Comparison of ENCODE assay signal across 20 cellular contexts in the genomic region with DNA sequence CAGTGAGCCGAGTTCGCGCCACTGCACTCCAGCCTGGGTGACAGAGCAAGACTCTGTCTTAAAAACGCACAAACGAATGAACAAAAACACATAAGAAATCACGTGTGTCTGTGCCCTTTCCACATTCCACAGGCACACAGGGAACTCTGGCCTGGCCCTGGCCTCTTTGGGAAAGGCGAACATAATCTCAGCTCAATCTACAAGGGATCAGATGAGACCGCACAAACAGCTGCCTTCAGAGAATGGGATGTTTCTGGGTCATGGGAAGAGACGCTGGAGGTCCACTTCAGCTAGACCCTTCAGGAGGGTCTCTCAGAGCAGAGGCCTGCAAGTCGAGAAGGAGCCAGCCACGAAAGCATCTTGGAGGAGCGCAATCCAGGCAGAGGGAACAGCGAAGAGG. TPM values are rescaled to one million over a fixed set of nuclear protein-coding genes. Genes with fewer than 3 reads are reported as not detected.
A peak's percentile ranks its signal among the peaks of the same experiment; 100 is the strongest.
DNase-seq lines count a peak whose midpoint lies in the region; ATAC-seq and TF ChIP-seq lines count a peak whose summit lies in the region.
"Had no signal": no experiment of that assay in that cellular context is flagged by ENCODE, and none has a peak within 500 bp of the region (broad histone marks: within the 10 kb centered on the region; RNA-seq: fewer than 3 reads in every experiment).

No MANE protein-coding gene starts in this region.

- H3K36me3 Mint-ChIP-seq in H9 (ENCODE audit: insufficient read depth in 1 of 3, low read depth in 3 of 3) = no peaks in the 10 kb centered on the region; a peak in 1 of 7 replicates
- no peaks in the 10 kb centered on the region for H3K36me3 Mint-ChIP-seq in activated CD8-positive, alpha-beta T cell treated with anti-CD3 and anti-CD28 coated beads for 36 hours (ENCODE audit: low read depth)

- H2AK5ac ChIP-seq in H9 (ENCODE audit: insufficient read length, low read length) = no peak overlapping the region

- POLR2A ChIA-PET in activated CD8-positive, alpha-beta T cell treated with anti-CD3 and anti-CD28 coated beads for 36 hours (lab: Charles Lee) = no interaction called here

- H3K23me2 ChIP-seq in H9 (ENCODE audit: insufficient read length, low read depth, low read length, poor library complexity, severe bottlenecking) = no peaks in the 10 kb centered on the region

- no peak overlapping the region for H3K18ac ChIP-seq in H9 (ENCODE audit: insufficient read length, low read depth, low read length)

- H2AFZ ChIP-seq in H9 (ENCODE audit: low read length) (no peak overlapping the region), parathyroid adenoma (peak overlapping the region; percentile 63)

- peaks cover 3% of the 10 kb centered on the region for H3K27me3 Mint-ChIP-seq in H9 (ENCODE audit: low read depth)
- H3K27me3 Mint-ChIP-seq in activated CD8-positive, alpha-beta T cell treated with anti-CD3 and anti-CD28 coated beads for 36 hours = no peaks in the 10 kb centered on the region
- H3K27me3 Mint-ChIP-seq: stimulated activated naive CD8-positive, alpha-beta T cell treated with anti-CD3 and anti-CD28 coated beads, Interleukin-15, Interleukin-2, amounts not matched to agents 100 ng/mL and 50 ng/mL, for 24 hours had no signal

- H2BK20ac ChIP-seq in H9 (ENCODE audit: low read depth, low read length, poor library complexity, severe bottlenecking) = no peak overlapping the region

- DNase-seq in H9 (no peak), RWPE2 (ENCODE audit: low spot score) (no peak), fibroblast of villous mesenchyme (ENCODE audit: low read depth) (peak; percentile 68), NCI-H146 treated with DMSO at 0.1 percent for 48 hours (lab: John Stamatoyannopoulos, UW; ENCODE audit: unreplicated experiment) (no peak), NCI-H526 (lab: John Stamatoyannopoulos, UW) (no peak)
- no peak for DNase-seq in activated CD8-positive, alpha-beta T cell treated with anti-CD3 and anti-CD28 coated beads for 36 hours
- DNase-seq: activated CD8-positive, alpha-beta memory T cell treated with anti-CD3 and anti-CD28 coated beads, Interleukin-2, amount 50 U/mL, for 4 hours; activated naive CD4-positive, alpha-beta T cell treated with anti-CD3 and anti-CD28 coated beads, Interleukin-2, amount 50 U/mL, for 16 hours; glutamatergic neuron; HCEC 1CT; kidney; lower lobe of right lung; NCI-H2107; NCI-H446; NK-92 treated with Interleukin-12 subunit alpha and Interleukin-12 subunit beta, amount 100 ng/mL, for 24 hours; T-helper 9 cell had no signal

- H3K36me3 ChIP-seq in RWPE2 (ENCODE audit: low read depth) = no peaks in the 10 kb centered on the region
- no peaks in the 10 kb centered on the region for H3K36me3 ChIP-seq in parathyroid adenoma (ENCODE audit: control insufficient read depth, insufficient read depth, low read length)
- H3K36me3 ChIP-seq: cardiac muscle cell, lower lobe of right lung had no signal

- H2BK120ac ChIP-seq in H9 (ENCODE audit: low read depth, low read length, poor library complexity, severe bottlenecking) = no peak overlapping the region

- WGBS in H9 (ENCODE audit: extremely low coverage, insufficient read length, low lambda C conversion rate) = no CpG with 5 or more reads among the region's 13 CpGs

- H3K4me1 Mint-ChIP-seq in H9 = peaks cover 12 to 19% of the 10 kb centered on the region in 2 experiments
- peaks cover 1% of the 10 kb centered on the region for H3K4me1 Mint-ChIP-seq in activated CD8-positive, alpha-beta T cell treated with anti-CD3 and anti-CD28 coated beads for 36 hours (ENCODE audit: low read depth)

- TF ChIP-seq CTCF in H9 (conservative IDR thresholded peaks at IDR 0.05) (no peak), RWPE2 (IDR thresholded peaks at IDR 0.05; ENCODE audit: poor library complexity, severe bottlenecking) (no peak), fibroblast of villous mesenchyme (IDR thresholded peaks at IDR 0.05; ENCODE audit: insufficient read depth, low read depth, low read length) (no peak), parathyroid adenoma (IDR thresholded peaks at IDR 0.05) (no peak)
- no peak for TF ChIP-seq CTCF in activated CD8-positive, alpha-beta T cell treated with anti-CD3 and anti-CD28 coated beads for 36 hours (IDR thresholded peaks at IDR 0.05)

- H3K9me3 ChIP-seq in H9 (ENCODE audit: control insufficient read depth, low read depth, low read length) (no peaks in the 10 kb centered on the region), RWPE2 (ENCODE audit: severe bottlenecking) (no peaks in the 10 kb centered on the region), parathyroid adenoma (ENCODE audit: control insufficient read depth, low read length) (no peaks in the 10 kb centered on the region)
- H3K9me3 ChIP-seq: lower lobe of right lung had no signal

- H4K20me1 ChIP-seq in H9 (ENCODE audit: control insufficient read depth, insufficient read depth, insufficient read length) = no peaks in the 10 kb centered on the region

- H3K4me1 ChIP-seq in H9 (ENCODE audit: insufficient read depth, low read length) = no peaks in the 10 kb centered on the region; the same call in 1 of the 2 replicates
- H3K4me1 ChIP-seq in RWPE2 (ENCODE audit: insufficient read depth, poor library complexity, severe bottlenecking) = peaks cover 15% of the 10 kb centered on the region
- peaks cover 28% of the 10 kb centered on the region for H3K4me1 ChIP-seq in parathyroid adenoma

- no peak overlapping the region for H4K8ac ChIP-seq in H9 (replicated peaks; ENCODE audit: insufficient read length, low read depth, low read length)

- H3K4me3 Mint-ChIP-seq in H9 = no peak overlapping the region
- no peak overlapping the region for H3K4me3 Mint-ChIP-seq in activated CD8-positive, alpha-beta T cell treated with anti-CD3 and anti-CD28 coated beads for 36 hours
- H3K4me3 Mint-ChIP-seq: stimulated activated naive CD8-positive, alpha-beta T cell treated with anti-CD3 and anti-CD28 coated beads, Interleukin-15, Interleukin-2, amounts not matched to agents 100 ng/mL and 50 ng/mL, for 24 hours had no signal

- no peak overlapping the region for H2BK15ac ChIP-seq in H9 (ENCODE audit: low read depth, low read length)

- H3K4ac ChIP-seq in H9 (ENCODE audit: low read depth, low read length) = no peak overlapping the region

- H3K27ac Mint-ChIP-seq in H9 = peak overlapping the region in 2 of 3 experiments; percentile 44 to 53; a peak in 3 of 7 replicates
- H3K27ac Mint-ChIP-seq in activated CD8-positive, alpha-beta T cell treated with anti-CD3 and anti-CD28 coated beads for 36 hours = no peak overlapping the region
- H3K27ac Mint-ChIP-seq: stimulated activated naive CD8-positive, alpha-beta T cell treated with anti-CD3 and anti-CD28 coated beads, Interleukin-15, Interleukin-2, amounts not matched to agents 100 ng/mL and 50 ng/mL, for 24 hours had no signal

- H3K27me3 ChIP-seq in H9 (ENCODE audit: insufficient read depth, low read length) (no peaks in the 10 kb centered on the region), RWPE2 (ENCODE audit: insufficient read depth, poor library complexity, severe bottlenecking) (no peaks in the 10 kb centered on the region), parathyroid adenoma (ENCODE audit: control insufficient read depth, insufficient read depth, low read length) (no peaks in the 10 kb centered on the region)
- H3K27me3 ChIP-seq: cardiac muscle cell had no signal

- no peak overlapping the region for H3T11ph ChIP-seq in H9 (ENCODE audit: low read length)

- ATAC-seq in RWPE2 (ENCODE audit: low read depth) = no peak
- ATAC-seq in activated CD8-positive, alpha-beta T cell treated with anti-CD3 and anti-CD28 coated beads for 36 hours = no peak
- ATAC-seq in GM18502 (IDR thresholded peaks at IDR 0.05; ENCODE audit: poor library complexity, unreplicated experiment) = no peak

- H3K56ac ChIP-seq in H9 (ENCODE audit: insufficient read length, low read depth, low read length) = no peak overlapping the region

- H3K79me1 ChIP-seq in H9 (ENCODE audit: insufficient read depth, low read depth, low read length, poor library complexity, severe bottlenecking) = no peaks in the 10 kb centered on the region

- intact Hi-C loops in activated CD8-positive, alpha-beta T cell treated with anti-CD3 and anti-CD28 coated beads for 36 hours (cut with micrococcal nuclease) = no loop called here

- H3K4me3 ChIP-seq in RWPE2 (ENCODE audit: severe bottlenecking) (no peak overlapping the region), fibroblast of villous mesenchyme (ENCODE audit: low read depth, low read length) (no peak overlapping the region), parathyroid adenoma (ENCODE audit: low read depth, low read length) (no peak overlapping the region)
- H3K4me3 ChIP-seq: cardiac muscle cell, lower lobe of right lung had no signal

- CTCF ChIA-PET in activated CD8-positive, alpha-beta T cell treated with anti-CD3 and anti-CD28 coated beads for 36 hours (lab: Charles Lee) = interaction anchor here (1.5 kb wide), 1 partner anchor 88 kb away, joined by 5 read pairs; a partner anchor contains a TSS

- H3K79me2 ChIP-seq in H9 (ENCODE audit: insufficient read depth, low read length) (no peaks in the 10 kb centered on the region), parathyroid adenoma (no peaks in the 10 kb centered on the region)

- H3K27ac ChIP-seq in H9 (ENCODE audit: insufficient read length, low read depth, low read length) (no peak overlapping the region), RWPE2 (ENCODE audit: poor library complexity, severe bottlenecking) (peak overlapping the region; percentile 77), parathyroid adenoma (peak overlapping the region; percentile 75)
- H3K27ac ChIP-seq: cardiac muscle cell, lower lobe of right lung had no signal

- H2BK12ac ChIP-seq in H9 (ENCODE audit: insufficient read length, low read depth, low read length) = no peak overlapping the region

- H3K4me2 ChIP-seq in H9 (ENCODE audit: insufficient read depth, insufficient read length, low read length) (no peak overlapping the region), parathyroid adenoma (ENCODE audit: low read length) (peak overlapping the region; percentile 11)

- H3K14ac ChIP-seq in H9 (ENCODE audit: insufficient read depth, low read length) = no peak overlapping the region

- no peak overlapping the region for H2BK5ac ChIP-seq in H9 (ENCODE audit: insufficient read length, low read length)

- H4K91ac ChIP-seq in H9 (ENCODE audit: insufficient read length, low read depth, low read length) = no peak overlapping the region

- no peaks in the 10 kb centered on the region for H3K9me3 Mint-ChIP-seq in H9
- no peaks in the 10 kb centered on the region for H3K9me3 Mint-ChIP-seq in activated CD8-positive, alpha-beta T cell treated with anti-CD3 and anti-CD28 coated beads for 36 hours
- H3K9me3 Mint-ChIP-seq: stimulated activated naive CD8-positive, alpha-beta T cell treated with anti-CD3 and anti-CD28 coated beads, Interleukin-15, Interleukin-2, amounts not matched to agents 100 ng/mL and 50 ng/mL, for 24 hours had no signal

- H3K9ac ChIP-seq in H9 (ENCODE audit: extremely low read depth, insufficient read length, low read length) (no peak overlapping the region), parathyroid adenoma (no peak overlapping the region)

- H4K5ac ChIP-seq in H9 (ENCODE audit: insufficient read length, low read depth, low read length) = no peak overlapping the region

- no peak overlapping the region for H3K23ac ChIP-seq in H9 (ENCODE audit: insufficient read length, low read depth, low read length)

RNA-seq across cellular contexts. Expression of a gene that starts 6.3 kb away (rescaled TPM):
- total RNA-seq in H9 (2021) (19.0 and 19.1 TPM in 2 replicates), fibroblast of villous mesenchyme (2.2 and 2.3 TPM in 2 replicates)
- 1 to 10 TPM; 4.4 to 4.5 TPM for total RNA-seq in activated CD8-positive, alpha-beta T cell treated with anti-CD3 and anti-CD28 coated beads for 36 hours

RNA-seq across cellular contexts. Expression of a gene that starts 40.3 kb away (rescaled TPM):
- 9.8 and 10.7 TPM in 2 replicates for total RNA-seq in H9 (2021)
- total RNA-seq in fibroblast of villous mesenchyme = 2.6 and 3.5 TPM in 2 replicates
- total RNA-seq in activated CD8-positive, alpha-beta T cell treated with anti-CD3 and anti-CD28 coated beads for 36 hours = 10 to 100 TPM; 10.3 to 10.8 TPM
